In genomic region chr19:38617764-38618589, GRCh38 we compare ENCODE assay signal across 7 cellular contexts. TPM values are rescaled to one million over a fixed set of nuclear protein-coding genes. Genes with fewer than 3 reads are reported as not detected.
A peak's percentile ranks its signal among the peaks of the same experiment; 100 is the strongest.
DNase-seq lines count a peak whose midpoint lies in the region; ATAC-seq and TF ChIP-seq lines count a peak whose summit lies in the region.

TSS of gene MAP4K1 (minus strand) at chr19:38617953. CDS start at chr19:38617895, 58 bp downstream.

- peak within 1 kb of the TSS; percentile 97 for H3K27ac Mint-ChIP-seq in activated T-helper 17 cell treated with anti-CD3 and anti-CD28 coated beads, Interleukin-2, amount 50 U/mL, for 72 hours
- H3K27ac Mint-ChIP-seq in glutamatergic neuron (ENCODE audit: unreplicated experiment) = peak within 1 kb of the TSS; percentile 98

- peak within 1 kb of the TSS; percentile 69 for H3K9ac ChIP-seq in rectal smooth muscle tissue (ENCODE audit: low read length)

- H3K4me3 Mint-ChIP-seq in activated T-helper 17 cell treated with anti-CD3 and anti-CD28 coated beads, Interleukin-2, amount 50 U/mL, for 72 hours = peak within 1 kb of the TSS; percentile 98
- H3K4me3 Mint-ChIP-seq in glutamatergic neuron (ENCODE audit: unreplicated experiment) = peak within 1 kb of the TSS; percentile 100

- ATAC-seq in GM18873 (IDR thresholded peaks at IDR 0.05; ENCODE audit: low FRiP score, unreplicated experiment) = peak; percentile 39
- ATAC-seq in HG03025 (IDR thresholded peaks at IDR 0.05; ENCODE audit: low FRiP score, unreplicated experiment) = peak; percentile 40
- peak; percentile 77 for ATAC-seq in activated T-helper 17 cell treated with anti-CD3 and anti-CD28 coated beads, Interleukin-2, amount 50 U/mL, for 72 hours (replicated peaks)

- H3K9me3 Mint-ChIP-seq in activated T-helper 17 cell treated with anti-CD3 and anti-CD28 coated beads, Interleukin-2, amount 50 U/mL, for 72 hours = no peaks in the 10 kb centered on the region
- H3K9me3 Mint-ChIP-seq in glutamatergic neuron (ENCODE audit: unreplicated experiment) = peaks cover 8% of the 10 kb centered on the region

- DNase-seq in NOMO-1 treated with dmso at 0.1 percent for 144 hours (lab: John Stamatoyannopoulos, UW; ENCODE audit: unreplicated experiment) = peak; percentile 48
- DNase-seq in glutamatergic neuron = no peak
- no peak for DNase-seq in epidermal melanocyte (ENCODE audit: insufficient read length, low spot score)

- H3K4me1 ChIP-seq in rectal smooth muscle tissue (ENCODE audit: control insufficient read depth, insufficient read depth, low read length) = peaks cover 12% of the 10 kb centered on the region

- no peaks in the 10 kb centered on the region for H3K27me3 ChIP-seq in rectal smooth muscle tissue (ENCODE audit: control insufficient read depth, insufficient read depth, low read length)

- H3K36me3 ChIP-seq in rectal smooth muscle tissue (ENCODE audit: control insufficient read depth, insufficient read depth, low read length) = peaks cover 18% of the 10 kb centered on the region

- no peak for TF ChIP-seq CTCF in glutamatergic neuron (IDR thresholded peaks at IDR 0.05; ENCODE audit: partially characterized antibody, unreplicated experiment)

- H3K36me3 Mint-ChIP-seq in activated T-helper 17 cell treated with anti-CD3 and anti-CD28 coated beads, Interleukin-2, amount 50 U/mL, for 72 hours (ENCODE audit: low read depth) = peaks cover 90% of the 10 kb centered on the region
- H3K36me3 Mint-ChIP-seq in glutamatergic neuron (ENCODE audit: unreplicated experiment) = no peaks in the 10 kb centered on the region

- peak within 1 kb of the TSS; percentile 85 for H3K4me3 ChIP-seq in rectal smooth muscle tissue (ENCODE audit: low read length)

- no peaks in the 10 kb centered on the region for H3K27me3 Mint-ChIP-seq in activated T-helper 17 cell treated with anti-CD3 and anti-CD28 coated beads, Interleukin-2, amount 50 U/mL, for 72 hours
- H3K27me3 Mint-ChIP-seq in glutamatergic neuron (ENCODE audit: unreplicated experiment) = peaks cover 11% of the 10 kb centered on the region

- peaks cover 38% of the 10 kb centered on the region for H3K4me1 Mint-ChIP-seq in activated T-helper 17 cell treated with anti-CD3 and anti-CD28 coated beads, Interleukin-2, amount 50 U/mL, for 72 hours
- H3K4me1 Mint-ChIP-seq in glutamatergic neuron (ENCODE audit: low read depth, unreplicated experiment) = peaks cover 4% of the 10 kb centered on the region

- H3K27ac ChIP-seq in rectal smooth muscle tissue (ENCODE audit: low read depth, low read length) = peak within 1 kb of the TSS; percentile 78

RNA-seq across cellular contexts. Expression of gene MAP4K1, which starts in this region (rescaled TPM):
- total RNA-seq in activated T-helper 17 cell treated with anti-CD3 and anti-CD28 coated beads, Interleukin-2, amount 50 U/mL, for 72 hours = 100 to 1,000 TPM; 310 to 354 TPM
- 6.3 TPM for total RNA-seq in glutamatergic neuron (ENCODE audit: unreplicated experiment)

Comparison
In these comparisons a context has a peak if more than half of its experiments do, and no peak if none do; other contexts are left out.
1. RNA of gene MAP4K1 (total RNA-seq): 310 to 354 TPM in activated T-helper 17 cell treated with anti-CD3 and anti-CD28 coated beads, Interleukin-2, amount 50 U/mL, for 72 hours; 6.3 TPM in glutamatergic neuron (single experiment); every median in the first group is over 10 times any median in the second.
2. Peak in every context shown above with its lines, with median percentiles within 50 percentile points of each other: ATAC-seq.